In genomic region chr20:49529470-49529869, GRCh38 we compare ENCODE assay signal across 22 cellular contexts. TPM values are rescaled to one million over a fixed set of nuclear protein-coding genes. Genes with fewer than 3 reads are reported as not detected.
DNase-seq lines count a peak whose midpoint lies in the region; ATAC-seq, FAIRE-seq and TF ChIP-seq lines count a peak whose summit lies in the region.
"Had no signal": no experiment of that assay in that cellular context is flagged by ENCODE, and none has a peak within 500 bp of the region (broad histone marks: within the 10 kb centered on the region; RNA-seq: fewer than 3 reads in every experiment).

No MANE protein-coding gene starts in this region.

- H3K36me3 ChIP-seq in RWPE2 (ENCODE audit: low read depth) (no peaks in the 10 kb centered on the region), thoracic aorta (peaks cover 41% of the 10 kb centered on the region), neuronal stem cell (replicated peaks in 1 of 2; ENCODE audit: control insufficient read depth in 2 of 2, insufficient read depth in 2 of 2, low read length in 2 of 2) (peaks cover 0 to 9% of the 10 kb centered on the region in 2 donors), mesenchymal stem cell (ENCODE audit: control insufficient read depth in 1 of 2, insufficient read depth in 2 of 2, low read depth in 1 of 2, low read length in 2 of 2) (peaks cover 9 to 98% of the 10 kb centered on the region in 2 experiments)
- H3K36me3 ChIP-seq: BE2C had no signal

- H3K79me1 ChIP-seq in neuronal stem cell (ENCODE audit: low read depth, low read length) (no peaks in the 10 kb centered on the region), mesenchymal stem cell (replicated peaks; ENCODE audit: low read length, poor library complexity, severe bottlenecking) (peaks cover 3% of the 10 kb centered on the region)

- H3K27ac ChIP-seq in RWPE2 (ENCODE audit: poor library complexity, severe bottlenecking) (no peak overlapping the region), thoracic aorta (peak overlapping the region; percentile 64 to 80), neuronal stem cell (replicated peaks; ENCODE audit: low read length) (no peak overlapping the region), mesenchymal stem cell (ENCODE audit: low read length, poor library complexity, severe bottlenecking) (no peak overlapping the region)

- no peak overlapping the region for H3K4ac ChIP-seq in neuronal stem cell (ENCODE audit: low read length)
- H3K4ac ChIP-seq in mesenchymal stem cell (ENCODE audit: low read depth in 1 of 2, low read length in 2 of 2) = no peak overlapping the region

- no peak overlapping the region for H3K23ac ChIP-seq in neuronal stem cell (ENCODE audit: low read depth, low read length, poor library complexity)
- H3K23ac ChIP-seq in mesenchymal stem cell (ENCODE audit: low read length in 2 of 2) = no peak overlapping the region

- no peak overlapping the region for H4K91ac ChIP-seq in neuronal stem cell (ENCODE audit: low read depth, low read length, poor library complexity)
- H4K91ac ChIP-seq in mesenchymal stem cell (ENCODE audit: low read length) = no peak overlapping the region

- TF ChIP-seq CTCF in RWPE2 (IDR thresholded peaks at IDR 0.05; ENCODE audit: poor library complexity, severe bottlenecking) (no peak), thoracic aorta (IDR thresholded peaks at IDR 0.05) (no peak)

- no peak overlapping the region for H3K18ac ChIP-seq in neuronal stem cell (ENCODE audit: low read length)
- H3K18ac ChIP-seq in mesenchymal stem cell (ENCODE audit: low read depth in 1 of 2, low read length in 2 of 2) = no peak overlapping the region

- peaks cover 8% of the 10 kb centered on the region for H3K4me1 ChIP-seq in RWPE2 (ENCODE audit: insufficient read depth, poor library complexity, severe bottlenecking)
- H3K4me1 ChIP-seq in thoracic aorta (ENCODE audit: control insufficient read depth in 1 of 2, low read depth in 2 of 2) = peaks cover 28 to 54% of the 10 kb centered on the region in 2 donors
- H3K4me1 ChIP-seq in neuronal stem cell (ENCODE audit: control insufficient read depth in 2 of 2, insufficient read depth in 1 of 2, low read depth in 1 of 2, low read length in 2 of 2) = no peaks in the 10 kb centered on the region
- H3K4me1 ChIP-seq in mesenchymal stem cell (ENCODE audit: control insufficient read depth, insufficient read depth, low read depth, low read length) = no peaks in the 10 kb centered on the region
- H3K4me1 ChIP-seq: BE2C had no signal

- ATAC-seq in RWPE2 (ENCODE audit: low read depth) (peak; percentile 96), esophagus mucosa (peak; percentile 67), thoracic aorta (ENCODE audit: insufficient number of reproducible peaks, low FRiP score, low read depth) (no peak), GM21423 (IDR thresholded peaks at IDR 0.05; ENCODE audit: unreplicated experiment) (no peak), HG02642 (IDR thresholded peaks at IDR 0.05; ENCODE audit: poor library complexity, unreplicated experiment) (no peak)
- ATAC-seq: HepG2, K562, SK-N-SH treated with all-trans-retinoic acid at 6 μM for 48 hours had no signal

- no peak for DNase-seq in HTR-8/SVneo (ENCODE audit: insufficient read length, low spot score)
- peak; percentile 93 for DNase-seq in RWPE2 (ENCODE audit: low spot score)
- no peak for DNase-seq in thoracic aorta (ENCODE audit: low spot score)
- DNase-seq in neuronal stem cell (ENCODE audit: low spot score) = no peak
- no peak for DNase-seq in mesenchymal stem cell
- DNase-seq: BE2C; CD4-positive, CD25-positive, alpha-beta regulatory T cell; EL; H7; HFFc6; NCI-H1105 treated with DMSO at 0.1 percent for 48 hours; NCI-H1694; NCI-H2081 treated with DMSO at 0.1 percent for 48 hours; NCI-H446 treated with DMSO at 0.1 percent for 48 hours; NCI-H526 treated with DMSO at 0.1 percent for 48 hours had no signal

- no CpG with 5 or more reads among the region's 5 CpGs for WGBS in neuronal stem cell (ENCODE audit: extremely low coverage in 2 of 2, insufficient read length in 2 of 2, insufficient replicate concordance in 1 of 2), 2 donors
- 75% methylated on average over 4 of the region's 5 CpGs for WGBS in mesenchymal stem cell

- H3K4me3 ChIP-seq in RWPE2 (ENCODE audit: severe bottlenecking) (no peak overlapping the region), thoracic aorta (no peak overlapping the region), neuronal stem cell (ENCODE audit: low read length in 2 of 2) (no peak overlapping the region), mesenchymal stem cell (ENCODE audit: insufficient read depth in 1 of 2, low read depth in 1 of 2, low read length in 2 of 2) (no peak overlapping the region)
- H3K4me3 ChIP-seq: K562 had no signal

- H3K9me3 ChIP-seq in RWPE2 (ENCODE audit: severe bottlenecking) (no peaks in the 10 kb centered on the region), thoracic aorta (no peaks in the 10 kb centered on the region), neuronal stem cell (replicated peaks in 1 of 2; ENCODE audit: control insufficient read depth in 2 of 2, insufficient read depth in 1 of 2, low read depth in 1 of 2, low read length in 2 of 2) (peaks cover 0 to 3% of the 10 kb centered on the region in 2 donors), mesenchymal stem cell (ENCODE audit: control insufficient read depth, low read length) (no peaks in the 10 kb centered on the region)

- H2BK120ac ChIP-seq in neuronal stem cell (ENCODE audit: low read depth, low read length) (no peak overlapping the region), mesenchymal stem cell (ENCODE audit: low read depth, low read length) (no peak overlapping the region)

- FAIRE-seq in HTR-8/SVneo (lab: Jason Lieb, UNC) = peak; percentile 91
- FAIRE-seq: HepG2, K562 had no signal

- H2BK15ac ChIP-seq in neuronal stem cell (ENCODE audit: low read length) = no peak overlapping the region
- H2BK15ac ChIP-seq in mesenchymal stem cell (ENCODE audit: low read depth, poor library complexity, severe bottlenecking) = no peak overlapping the region

- H3K9ac ChIP-seq in neuronal stem cell (ENCODE audit: low read depth, low read length, poor library complexity) = no peak overlapping the region
- H3K9ac ChIP-seq in mesenchymal stem cell (ENCODE audit: low read length) = no peak overlapping the region

- H3K27me3 ChIP-seq in RWPE2 (ENCODE audit: insufficient read depth, poor library complexity, severe bottlenecking) = no peaks in the 10 kb centered on the region
- no peaks in the 10 kb centered on the region for H3K27me3 ChIP-seq in thoracic aorta (replicated peaks; ENCODE audit: insufficient read depth)
- H3K27me3 ChIP-seq in neuronal stem cell (ENCODE audit: control insufficient read depth in 3 of 3, insufficient read depth in 3 of 3, low read depth in 1 of 3, low read length in 3 of 3) = no peaks in the 10 kb centered on the region
- H3K27me3 ChIP-seq in mesenchymal stem cell (ENCODE audit: control insufficient read depth in 1 of 2, insufficient read depth in 1 of 2, low read length in 2 of 2) = no peaks in the 10 kb centered on the region
- H3K27me3 ChIP-seq: BE2C had no signal

- H2AFZ ChIP-seq in neuronal stem cell (ENCODE audit: low read length) = no peak overlapping the region
- no peak overlapping the region for H2AFZ ChIP-seq in mesenchymal stem cell (ENCODE audit: low read depth, low read length)

- no peak overlapping the region for H2BK12ac ChIP-seq in neuronal stem cell (ENCODE audit: low read length)
- H2BK12ac ChIP-seq in mesenchymal stem cell (ENCODE audit: low read length in 2 of 2) = no peak overlapping the region

- H3K4me2 ChIP-seq in neuronal stem cell (ENCODE audit: insufficient read depth, low read length, poor library complexity, severe bottlenecking) (no peak overlapping the region), mesenchymal stem cell (ENCODE audit: low read length, poor library complexity, severe bottlenecking) (no peak overlapping the region)

- H2AK5ac ChIP-seq in neuronal stem cell (ENCODE audit: low read depth, low read length) = no peak overlapping the region
- H2AK5ac ChIP-seq in mesenchymal stem cell (ENCODE audit: low read length, severe bottlenecking) = no peak overlapping the region

- H3K14ac ChIP-seq in neuronal stem cell (ENCODE audit: low read length) (no peak overlapping the region), mesenchymal stem cell (ENCODE audit: low read length in 2 of 2) (no peak overlapping the region)

- H4K8ac ChIP-seq in neuronal stem cell (ENCODE audit: low read depth, low read length) = no peak overlapping the region
- H4K8ac ChIP-seq in mesenchymal stem cell (ENCODE audit: low read length) = no peak overlapping the region

- no peak overlapping the region for H2BK5ac ChIP-seq in neuronal stem cell (ENCODE audit: low read length)
- H2BK5ac ChIP-seq in mesenchymal stem cell (ENCODE audit: low read depth, low read length, poor library complexity, severe bottlenecking) = no peak overlapping the region

RNA-seq across cellular contexts. Expression of gene PTGIS, which starts 38.5 kb away (rescaled TPM):
- total RNA-seq in esophagus mucosa (2.9 TPM), thoracic aorta (100 to 1,000 TPM; 397 to 465 TPM)
- 46.9 TPM for polyA plus RNA-seq in neuronal stem cell (2013, experiment 1 of 2)
- 49.5 TPM for polyA plus RNA-seq in neuronal stem cell (2013, experiment 2 of 2)
- 0.01 TPM for polyA plus RNA-seq in mesenchymal stem cell (2013, experiment 1 of 2)
- 0.01 TPM for polyA plus RNA-seq in mesenchymal stem cell (2013, experiment 2 of 2)
- total RNA-seq: A673; CD4-positive, CD25-positive, alpha-beta regulatory T cell; HepG2; K562 had no signal
- polyA plus RNA-seq: CD4-positive, CD25-positive, alpha-beta regulatory T cell; HepG2; K562 had no signal

RNA-seq across cellular contexts. Expression of gene KCNB1, which starts 47.0 kb away (rescaled TPM):
- 0.52 TPM for total RNA-seq in esophagus mucosa
- 1 to 10 TPM; 1.4 to 2.3 TPM for total RNA-seq in thoracic aorta
- polyA plus RNA-seq in neuronal stem cell (2013, experiment 1 of 2) = 0.52 TPM
- 0.51 TPM for polyA plus RNA-seq in neuronal stem cell (2013, experiment 2 of 2)
- polyA plus RNA-seq in mesenchymal stem cell (2013, experiment 1 of 2) = under 0.01 TPM
- polyA plus RNA-seq in mesenchymal stem cell (2013, experiment 2 of 2) = under 0.01 TPM
- total RNA-seq: A673; CD4-positive, CD25-positive, alpha-beta regulatory T cell; K562 had no signal
- polyA plus RNA-seq: HepG2 had no signal

Comparison
In these comparisons a context has a peak if more than half of its experiments do, and no peak if none do; other contexts are left out.
1. ATAC-seq: peak in RWPE2 (single experiment) and esophagus mucosa (single experiment); none in thoracic aorta (single experiment), GM21423 (single experiment) and HG02642 (single experiment).
2. H3K27ac ChIP-seq: peak in thoracic aorta (2 of 2); none in RWPE2 (single experiment), neuronal stem cell (single experiment) and mesenchymal stem cell (single experiment).
3. RNA of gene PTGIS, which starts 38.5 kb away (total RNA-seq): 397 to 465 TPM in thoracic aorta; 2.9 TPM in esophagus mucosa (single experiment); every median in the first group is over 100 times any median in the second.